Comparison of ENCODE assay signal across 16 cellular contexts in genomic region chr15:26686547-26687187, GRCh38.
DNase-seq lines count a peak whose midpoint lies in the region; ATAC-seq and TF ChIP-seq lines count a peak whose summit lies in the region.
"Had no signal": no experiment of that assay in that cellular context is flagged by ENCODE, and none has a peak within 500 bp of the region (broad histone marks: within the 10 kb centered on the region; RNA-seq: fewer than 3 reads in every experiment).

No MANE protein-coding gene starts in this region.

- no peaks in the 10 kb centered on the region for H3K9me3 Mint-ChIP-seq in endodermal cell
- peaks cover 0 to 15% (median 7%) of the 10 kb centered on the region in 9 donors for H3K9me3 Mint-ChIP-seq in naive thymus-derived CD8-positive, alpha-beta T cell

- H3K27ac Mint-ChIP-seq in endodermal cell: peak overlapping the region; percentile 39
- H3K27ac Mint-ChIP-seq in naive thymus-derived CD8-positive, alpha-beta T cell: peak overlapping the region in 1 of 10 donors; percentile 35
- H3K27ac Mint-ChIP-seq: CD14-positive monocyte; CD4-positive, alpha-beta memory T cell had no signal

- POLR2A ChIA-PET in naive thymus-derived CD8-positive, alpha-beta T cell (lab: Charles Lee): no interaction called here

- peaks cover 53% of the 10 kb centered on the region for H3K4me1 Mint-ChIP-seq in endodermal cell
- H3K4me1 Mint-ChIP-seq in naive thymus-derived CD8-positive, alpha-beta T cell: no peaks in the 10 kb centered on the region
- H3K4me1 Mint-ChIP-seq: CD14-positive monocyte; CD4-positive, alpha-beta memory T cell had no signal

- H3K4me2 ChIP-seq in parathyroid adenoma (ENCODE audit: low read length): no peak overlapping the region
- H3K4me2 ChIP-seq: BLaER1 had no signal

- H3K36me3 ChIP-seq in left ventricle myocardium inferior (no peaks in the 10 kb centered on the region), endodermal cell (ENCODE audit: control insufficient read depth, insufficient read depth, low read length) (peaks cover 11% of the 10 kb centered on the region), parathyroid adenoma (ENCODE audit: control insufficient read depth, insufficient read depth, low read length) (no peaks in the 10 kb centered on the region)
- H3K36me3 ChIP-seq: BLaER1 had no signal

- H3K27ac ChIP-seq in left ventricle myocardium inferior (replicated peaks) (no peak overlapping the region), endodermal cell (ENCODE audit: low read depth, low read length) (no peak overlapping the region), parathyroid adenoma (no peak overlapping the region)
- H3K27ac ChIP-seq: BLaER1 had no signal

- no peak overlapping the region for H3K9ac ChIP-seq in endodermal cell (ENCODE audit: extremely low read depth, low read length, poor library complexity, severe bottlenecking)
- no peak overlapping the region for H3K9ac ChIP-seq in parathyroid adenoma
- H3K9ac ChIP-seq: BLaER1 had no signal

- intact Hi-C loops in left cardiac atrium (cut with DNase I) (no loop called here), left ventricle myocardium inferior (cut with micrococcal nuclease) (no loop called here)

- no peak overlapping the region for H3K4me3 Mint-ChIP-seq in endodermal cell
- H3K4me3 Mint-ChIP-seq in naive thymus-derived CD8-positive, alpha-beta T cell: no peak overlapping the region
- H3K4me3 Mint-ChIP-seq: CD14-positive monocyte; CD4-positive, alpha-beta memory T cell had no signal

- H3K36me3 Mint-ChIP-seq in endodermal cell (ENCODE audit: low read depth): peaks cover 2% of the 10 kb centered on the region
- H3K36me3 Mint-ChIP-seq in naive thymus-derived CD8-positive, alpha-beta T cell: no peaks in the 10 kb centered on the region
- H3K36me3 Mint-ChIP-seq: CD14-positive monocyte; CD4-positive, alpha-beta memory T cell had no signal

- no peak overlapping the region for H3K4me3 ChIP-seq in left ventricle myocardium inferior
- no peak overlapping the region for H3K4me3 ChIP-seq in endodermal cell (ENCODE audit: low read length)
- no peak overlapping the region for H3K4me3 ChIP-seq in parathyroid adenoma (ENCODE audit: low read depth, low read length)
- H3K4me3 ChIP-seq: BLaER1, GM12878 had no signal

- H3K4me1 ChIP-seq in left ventricle myocardium inferior: no peaks in the 10 kb centered on the region
- H3K4me1 ChIP-seq in endodermal cell (ENCODE audit: control insufficient read depth, insufficient read depth, low read length): peaks cover 9% of the 10 kb centered on the region
- no peaks in the 10 kb centered on the region for H3K4me1 ChIP-seq in parathyroid adenoma

- H3K79me2 ChIP-seq in parathyroid adenoma: no peaks in the 10 kb centered on the region

- TF ChIP-seq CTCF in left ventricle myocardium inferior (IDR thresholded peaks at IDR 0.05; ENCODE audit: borderline replicate concordance): no peak
- TF ChIP-seq CTCF in endodermal cell (conservative IDR thresholded peaks at IDR 0.05): no peak
- no peak for TF ChIP-seq CTCF in parathyroid adenoma (IDR thresholded peaks at IDR 0.05)

- peaks cover 2% of the 10 kb centered on the region for H3K27me3 Mint-ChIP-seq in endodermal cell (ENCODE audit: insufficient read depth)
- H3K27me3 Mint-ChIP-seq in naive thymus-derived CD8-positive, alpha-beta T cell: peaks cover 0 to 2% (median 0%) of the 10 kb centered on the region in 5 donors
- H3K27me3 Mint-ChIP-seq: CD4-positive, alpha-beta memory T cell had no signal

- 92 to 99% methylated on average over 8 to 11 of the region's 11 CpGs for WGBS in endodermal cell (ENCODE audit: insufficient coverage in 1 of 2, insufficient read length in 1 of 2), 2 experiments

- H2AFZ ChIP-seq in parathyroid adenoma: peak overlapping the region; percentile 14

- ATAC-seq in left cardiac atrium: peak; percentile 60 to 63
- no peak for ATAC-seq in naive thymus-derived CD8-positive, alpha-beta T cell
- ATAC-seq in GM21526 (IDR thresholded peaks at IDR 0.05; ENCODE audit: low FRiP score, unreplicated experiment): no peak
- ATAC-seq: GM12878 had no signal

- H3K9me3 ChIP-seq in left ventricle myocardium inferior (replicated peaks) (no peaks in the 10 kb centered on the region), endodermal cell (ENCODE audit: control insufficient read depth, low read length) (no peaks in the 10 kb centered on the region), parathyroid adenoma (ENCODE audit: control insufficient read depth, low read length) (no peaks in the 10 kb centered on the region)
- H3K9me3 ChIP-seq: BLaER1 had no signal

- no peak for DNase-seq in left cardiac atrium
- DNase-seq in left ventricle myocardium inferior: no peak
- DNase-seq in RPMI8226: peak; percentile 38
- DNase-seq in endodermal cell: no peak
- no peak for DNase-seq in naive thymus-derived CD8-positive, alpha-beta T cell
- no peak for DNase-seq in NCI-H2107 (lab: John Stamatoyannopoulos, UW)
- DNase-seq: 8988T; CD4-positive, alpha-beta memory T cell; DMS153; DMS79 treated with DMSO at 0.1 percent for 48 hours; HCEC 1CT had no signal

- H3K27me3 ChIP-seq in left ventricle myocardium inferior (ENCODE audit: low read depth) (peaks cover 12% of the 10 kb centered on the region), endodermal cell (ENCODE audit: control insufficient read depth, insufficient read depth, low read length, poor library complexity, severe bottlenecking) (no peaks in the 10 kb centered on the region), parathyroid adenoma (ENCODE audit: control insufficient read depth, insufficient read depth, low read length) (no peaks in the 10 kb centered on the region)
- H3K27me3 ChIP-seq: BLaER1 had no signal

Comparison
In these comparisons a context has a peak if more than half of its experiments do, and no peak if none do; other contexts are left out.
1. ATAC-seq: peak in left cardiac atrium (2 of 2); none in naive thymus-derived CD8-positive, alpha-beta T cell (0 of 2) and GM21526 (single experiment).